In genomic region chr10:100185364-100186252, GRCh38 we compare ENCODE assay signal across 8 cellular contexts. TPM values are rescaled to one million over a fixed set of nuclear protein-coding genes. Genes with fewer than 3 reads are reported as not detected.
A peak's percentile ranks its signal among the peaks of the same experiment; 100 is the strongest.
DNase-seq lines count a peak whose midpoint lies in the region; TF ChIP-seq lines count a peak whose summit lies in the region.

Gene ERLIN1, minus strand, starts transcription at chr10:100186029. Its CDS starts 403 bp downstream, at chr10:100185626.

- H3K36me3 ChIP-seq in H7 (replicated peaks; ENCODE audit: control insufficient read depth, insufficient read depth, low read length) (peaks cover 2% of the 10 kb centered on the region), MG63 (peaks cover 44% of the 10 kb centered on the region), stomach (peaks cover 8 to 45% (median 28%) of the 10 kb centered on the region in 4 donors)

- no peak for TF ChIP-seq EP300 in stomach (IDR thresholded peaks at IDR 0.05)

- no peaks in the 10 kb centered on the region for H3K9me3 ChIP-seq in MG63
- H3K9me3 ChIP-seq in stomach, result no peaks in the 10 kb centered on the region

- peak in 1 of 4 donors; percentile 41 for TF ChIP-seq POLR2A in stomach (IDR thresholded peaks at IDR 0.05)

- H3K4me1 ChIP-seq in stomach, result peaks cover 25 to 48% (median 36%) of the 10 kb centered on the region in 4 donors

- peaks cover 44% of the 10 kb centered on the region for H3K4me1 Mint-ChIP-seq in neural crest cell

- peak within 1 kb of the TSS; percentile 98 for H3K4me3 Mint-ChIP-seq in neural crest cell

- peaks cover 14% of the 10 kb centered on the region for H3K36me3 Mint-ChIP-seq in neural crest cell (ENCODE audit: low read depth)

- intact Hi-C loops in stomach (cut with DNase I; ENCODE audit: low total_unique reads), result no loop called here

- TF ChIP-seq CTCF in fibroblast of villous mesenchyme (IDR thresholded peaks at IDR 0.05; ENCODE audit: insufficient read depth, low read depth, low read length), result no peak
- TF ChIP-seq CTCF in neural crest cell (conservative IDR thresholded peaks at IDR 0.05), result no peak
- TF ChIP-seq CTCF in stomach (IDR thresholded peaks at IDR 0.05), result no peak

- peak within 1 kb of the TSS; percentile 85 to 92 (median 88) for H3K27ac ChIP-seq in stomach

- H3K9me3 Mint-ChIP-seq in neural crest cell, result no peaks in the 10 kb centered on the region

- DNase-seq in ELF-1 (ENCODE audit: low read depth, low spot score) (peak; percentile 96), H7 (peak; percentile 95), MG63 (peak; percentile 95), SIG-M5 (lab: John Stamatoyannopoulos, UW) (peak; percentile 44), activated gamma-delta T cell (lab: John Stamatoyannopoulos, UW) (peak; percentile 90), fibroblast of villous mesenchyme (ENCODE audit: low read depth) (peak; percentile 91), neural crest cell (ENCODE audit: low read depth, low spot score) (peak; percentile 91), stomach (peak; percentile 95)

- H3K27me3 ChIP-seq in H7 (ENCODE audit: control insufficient read depth, insufficient read depth, low read length) (no peaks in the 10 kb centered on the region), MG63 (no peaks in the 10 kb centered on the region), stomach (no peaks in the 10 kb centered on the region)

- H3K4me3 ChIP-seq in H7 (ENCODE audit: insufficient read depth, low read depth, low read length) (peak within 1 kb of the TSS; percentile 66), MG63 (peak within 1 kb of the TSS; percentile 87), fibroblast of villous mesenchyme (ENCODE audit: low read depth, low read length) (peak within 1 kb of the TSS; percentile 79), stomach (peak within 1 kb of the TSS; percentile 65 to 92 (median 70))

- WGBS in stomach, 5 donors, result 0 to 1% (median 0%) methylated on average over 41 to 65 of the region's 65 CpGs

- H3K27ac Mint-ChIP-seq in neural crest cell (ENCODE audit: unreplicated experiment), result peak within 1 kb of the TSS; percentile 95

- no peaks in the 10 kb centered on the region for H3K27me3 Mint-ChIP-seq in neural crest cell (ENCODE audit: low read depth)

RNA-seq across cellular contexts. Expression of gene ERLIN1, which starts in this region (rescaled TPM):
- total RNA-seq in H7 (2014; rRNA removed; shearing (Covaris generic)), result 21.9 and 35.8 TPM in 2 replicates
- 38.4 and 47.2 TPM in 2 replicates for total RNA-seq in MG63 (2014; rRNA removed; shearing (Covaris generic); ENCODE audit: low replicate concordance)
- total RNA-seq in fibroblast of villous mesenchyme (21.6 and 37.1 TPM in 2 replicates), neural crest cell (35.8 and 36.6 TPM in 2 replicates), stomach (10 to 100 TPM in 2 of 5 donors, 1 to 10 TPM in 3; 5.8 to 61.5 (median 9.8) TPM)
- 1 to 10 TPM; 4.4 to 9.5 (median 5.9) TPM for polyA plus RNA-seq in stomach

Comparison
In these comparisons a context has a peak if more than half of its experiments do, and no peak if none do; other contexts are left out.
1. Peak in every context shown above with its lines: DNase-seq, H3K4me3 ChIP-seq and H3K27ac ChIP-seq.
2. DNase-seq: peak in every context shown above with its lines; median percentile 96 in ELF-1; 95 in H7; 95 in MG63; 95 in stomach; 91 in fibroblast of villous mesenchyme; 91 in neural crest cell; 90 in activated gamma-delta T cell; 44 in SIG-M5.